In the genomic region with DNA sequence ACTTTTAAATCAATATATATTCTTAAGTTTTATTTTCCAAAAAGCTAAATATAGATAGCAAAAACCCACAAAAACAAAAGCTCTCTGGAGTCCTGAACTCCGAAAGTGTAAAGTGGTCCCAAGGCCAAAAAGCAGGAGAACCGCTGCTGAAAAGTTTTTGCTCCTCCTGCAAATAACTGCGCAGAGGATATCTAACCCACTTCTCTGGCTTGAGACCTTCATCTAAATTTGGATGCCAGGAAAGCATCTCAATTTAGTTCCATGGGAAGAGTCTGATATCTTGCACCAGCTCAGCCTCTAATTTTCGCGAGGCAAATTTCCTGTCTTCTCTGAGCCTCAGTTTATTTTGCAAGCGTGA, we compare ENCODE assay signal across 8 cellular contexts. TPM values are rescaled to one million over a fixed set of nuclear protein-coding genes. Genes with fewer than 3 reads are reported as not detected.
DNase-seq lines count a peak whose midpoint lies in the region; ATAC-seq, FAIRE-seq and TF ChIP-seq lines count a peak whose summit lies in the region.

No MANE protein-coding gene starts in this region.

- H3K27me3 ChIP-seq in mammary epithelial cell (ENCODE audit: insufficient read depth, low read length), result no peaks in the 10 kb centered on the region

- ATAC-seq in A549, result no peak
- ATAC-seq in GM19023 (IDR thresholded peaks at IDR 0.05; ENCODE audit: unreplicated experiment), result no peak
- ATAC-seq in GM18873 (IDR thresholded peaks at IDR 0.05; ENCODE audit: low FRiP score, unreplicated experiment), result no peak

- H2AFZ ChIP-seq in mammary epithelial cell (ENCODE audit: low read depth, low read length), result peak overlapping the region; percentile 84

- H3K27me3 Mint-ChIP-seq in IgD-negative memory B cell (no peaks in the 10 kb centered on the region), mesothelial cell of epicardium (ENCODE audit: low read depth) (no peaks in the 10 kb centered on the region)

- in situ Hi-C loops in mammary epithelial cell (cut with MboI; ENCODE audit: low sequenced_read_pairs in 2 of 2), result loop anchor here (5.0 to 25.0 kb wide), 3 partner anchors 140 to 670 kb away; partner anchors contain the start of genes FRS3 (in 1 of the 2), PRICKLE4 (in 1 of the 2), RPL7L1 (in 1 of the 2) and TOMM6 (in 1 of the 2)

- H3K9me3 ChIP-seq in A549 (no peaks in the 10 kb centered on the region), mammary epithelial cell (replicated peaks; ENCODE audit: insufficient read depth, low read length) (no peaks in the 10 kb centered on the region)

- no peak for TF ChIP-seq CTCF in A549 (IDR thresholded peaks at IDR 0.05)
- TF ChIP-seq CTCF in mammary epithelial cell (conservative IDR thresholded peaks at IDR 0.05 in 1 of 2, IDR thresholded peaks at IDR 0.05 in 1 of 2; ENCODE audit: extremely low read depth in 1 of 2, insufficient read depth in 1 of 2, low read depth in 1 of 2, low read length in 2 of 2), result no peak
- no peak for TF ChIP-seq CTCF in mesothelial cell of epicardium (IDR thresholded peaks at IDR 0.05; ENCODE audit: unreplicated experiment)

- H3K4me1 Mint-ChIP-seq in IgD-negative memory B cell, result peaks cover 11 to 21% (median 14%) of the 10 kb centered on the region in 3 donors
- peaks cover 15% of the 10 kb centered on the region for H3K4me1 Mint-ChIP-seq in mesothelial cell of epicardium

- peaks cover 32% of the 10 kb centered on the region; the same call in 2 of the 3 replicates for H3K4me1 ChIP-seq in A549
- H3K4me1 ChIP-seq in mammary epithelial cell (ENCODE audit: insufficient read depth, low read length), result peaks cover 23% of the 10 kb centered on the region

- BruUV-seq in mammary epithelial cell (replicated peaks; lab: Mats Ljungman, UMichigan), result TSS peak; percentile 76

- WGBS in A549 (ENCODE audit: missing lambda C conversion rate), result 6% methylated on average over 6 of the region's 6 CpGs
- 2% methylated on average over 6 of the region's 6 CpGs for WGBS in mammary epithelial cell (ENCODE audit: low coverage, missing lambda C conversion rate)

- H3K9ac ChIP-seq in mammary epithelial cell (ENCODE audit: insufficient read depth, low read length), result peak overlapping the region; percentile 93

- H3K4me3 ChIP-seq in A549 (peak overlapping the region; percentile 88), mammary epithelial cell (replicated peaks in 1 of 3; ENCODE audit: insufficient read depth in 1 of 3, low read depth in 2 of 3, low read length in 3 of 3) (peak overlapping the region; percentile 78 to 100 (median 80))

- H3K36me3 Mint-ChIP-seq in IgD-negative memory B cell (peaks cover 4% of the 10 kb centered on the region), mesothelial cell of epicardium (peaks cover 3% of the 10 kb centered on the region)

- CTCF ChIA-PET in A549 (lab: Yijun Ruan, JAX) (interaction anchor here (1.2 to 5.8 kb wide), 4 partner anchors 13 to 331 kb away, joined by 5 to 62 read pairs (median 6); no protein-coding TSS in a partner anchor), mammary epithelial cell (lab: Charles Lee; ENCODE audit: low non-redundant PET) (interaction anchor here (0.7 kb wide), 1 partner anchor 330 kb away, joined by 5 read pairs; no protein-coding TSS in a partner anchor)

- H3K79me2 ChIP-seq in mammary epithelial cell (ENCODE audit: insufficient read depth, low read length), result peaks cover 40% of the 10 kb centered on the region

- H3K4me3 Mint-ChIP-seq in IgD-negative memory B cell (peak overlapping the region; percentile 96 to 100 (median 98)), mesothelial cell of epicardium (peak overlapping the region; percentile 99)

- H3K36me3 ChIP-seq in mammary epithelial cell (ENCODE audit: insufficient read depth, low read length), result peaks cover 11% of the 10 kb centered on the region

- H3K27ac Mint-ChIP-seq in IgD-negative memory B cell, result peak overlapping the region; percentile 95 to 96 (median 96)
- H3K27ac Mint-ChIP-seq in mesothelial cell of epicardium, result peak overlapping the region; percentile 99

- DNase-seq in A549 (ENCODE audit: low read depth in 1 of 2, low spot score in 1 of 2) (no peak), mammary epithelial cell (no peak), mesothelial cell of epicardium (ENCODE audit: low spot score in 2 of 2, unreplicated experiment in 2 of 2) (no peak), middle frontal gyrus (ENCODE audit: extremely low spot score, low spot score) (no peak)
- no peak for DNase-seq in stimulated activated CD4-positive, alpha-beta T cell treated with anti-CD3 and anti-CD28 coated beads, Interleukin-1b, Interleukin-23, amount 100 ng/mL, for 48 hours

- dilution Hi-C loops in mammary epithelial cell (cut with HindIII; ENCODE audit: low sequenced_read_pairs), result no loop called here

- no peak for TF ChIP-seq POLR2A in A549 (IDR thresholded peaks at IDR 0.05; ENCODE audit: low read length)

- H3K4me2 ChIP-seq in A549, result peak overlapping the region; percentile 97
- peak overlapping the region; percentile 86 for H3K4me2 ChIP-seq in mammary epithelial cell (ENCODE audit: insufficient read depth, low read depth, low read length)

- no peak for TF ChIP-seq RAD21 in A549 (conservative IDR thresholded peaks at IDR 0.05 in 1 of 2, IDR thresholded peaks at IDR 0.05 in 1 of 2)

- H3K9me3 Mint-ChIP-seq in IgD-negative memory B cell (no peaks in the 10 kb centered on the region), mesothelial cell of epicardium (no peaks in the 10 kb centered on the region)

- no peaks in the 10 kb centered on the region for H4K20me1 ChIP-seq in mammary epithelial cell (ENCODE audit: insufficient read depth, low read length)

- POLR2A ChIA-PET in A549 (lab: Yijun Ruan, JAX), result interaction anchor here (0.6 to 2.1 kb wide), 5 partner anchors 13 to 568 kb away, joined by 3 to 7 read pairs (median 3); no protein-coding TSS in a partner anchor

- intact Hi-C loops in mammary epithelial cell (cut with micrococcal nuclease), result loop anchor here (1.0 to 2.0 kb wide), 3 partner anchors 10 to 431 kb away; no protein-coding TSS in a partner anchor

- H3K27ac ChIP-seq in A549, result peak overlapping the region; percentile 92 to 97
- H3K27ac ChIP-seq in mammary epithelial cell (ENCODE audit: insufficient read depth, low read depth, low read length), result peak overlapping the region; percentile 83

- no peak for TF ChIP-seq EP300 in A549 (IDR thresholded peaks at IDR 0.05)

- FAIRE-seq in A549 (lab: Jason Lieb, UNC), result no peak

TF ChIP-seq in A549, 52 proteins besides CTCF, POLR2A, EP300 and RAD21 (continues in another document):
- TF ChIP-seq HOXA7 (CRISPR knock-in tag; IDR thresholded peaks at IDR 0.05) (no peak), POLR2AphosphoS2 (conservative IDR thresholded peaks at IDR 0.05; ENCODE audit: low read length) (no peak), CBX8 (IDR thresholded peaks at IDR 0.05) (no peak), JUN (IDR thresholded peaks at IDR 0.05) (no peak), HEYL (CRISPR knock-in tag; IDR thresholded peaks at IDR 0.05) (no peak), MAZ (IDR thresholded peaks at IDR 0.05; ENCODE audit: borderline replicate concordance, low read depth, low read length) (no peak), ELK1 (IDR thresholded peaks at IDR 0.05; ENCODE audit: low read depth, low read length) (no peak), CHD4 (IDR thresholded peaks at IDR 0.05; ENCODE audit: borderline replicate concordance) (no peak), BHLHE40 (IDR thresholded peaks at IDR 0.05; ENCODE audit: low read depth, low read length) (no peak), KDM5A (IDR thresholded peaks at IDR 0.05) (no peak)

RNA-seq across cellular contexts. Expression of gene MRPS10, which starts 0.5 kb away (rescaled TPM):
- polyA plus RNA-seq in A549 (2011; rRNA removed), result 41.7 and 60.7 TPM in 2 replicates
- polyA plus RNA-seq in A549 (2012; cell fraction: cytosol; rRNA removed), result 17.3 and 18.9 TPM in 2 replicates
- polyA plus RNA-seq in A549 (2012; cell fraction: nucleus; rRNA removed), result 3.7 and 5.0 TPM in 2 replicates
- 31.4 to 33.9 TPM (median 31.5 TPM) in 3 replicates for polyA plus RNA-seq in A549 (2017; fragmentation: RNase III; extraction: RNeasy Plus Mini Kit Qiagen cat#74134 plus additional on column Dnase treatment)
- 8.0 and 8.4 TPM in 2 replicates for polyA minus RNA-seq in A549 (2011; rRNA and poly(A)+ RNA removed)
- polyA plus RNA-seq in IgD-negative memory B cell, result 44.8 TPM
- total RNA-seq in mammary epithelial cell, result 10 to 100 TPM; 41.2 to 50.9 TPM
- polyA plus RNA-seq in mammary epithelial cell, result 51.2 TPM
- polyA minus RNA-seq in mammary epithelial cell, result 13.8 TPM
- 23.2 to 24.4 TPM (median 23.9 TPM) in 3 replicates for total RNA-seq in mesothelial cell of epicardium

RNA-seq across cellular contexts. Expression of gene GUCA1B, which starts 22.4 kb away (rescaled TPM):
- polyA plus RNA-seq in A549 (2011; rRNA removed), result 0.62 and 0.82 TPM in 2 replicates
- polyA plus RNA-seq in A549 (2012; cell fraction: cytosol; rRNA removed), result 0.41 and 0.45 TPM in 2 replicates
- polyA plus RNA-seq in A549 (2012; cell fraction: nucleus; rRNA removed), result 1.1 and 2.3 TPM in 2 replicates
- 0.90 to 1.0 TPM (median 0.98 TPM) in 3 replicates for polyA plus RNA-seq in A549 (2017; fragmentation: RNase III; extraction: RNeasy Plus Mini Kit Qiagen cat#74134 plus additional on column Dnase treatment)
- polyA minus RNA-seq in A549 (2011; rRNA and poly(A)+ RNA removed), result 0.54 and 0.74 TPM in 2 replicates
- 0.54 TPM for polyA plus RNA-seq in IgD-negative memory B cell
- total RNA-seq in mammary epithelial cell, result under 1 TPM in 1 of 2 donors, not detected in 1; 0.17 TPM
- 0.39 TPM for polyA plus RNA-seq in mammary epithelial cell
- not detected for polyA minus RNA-seq in mammary epithelial cell
- total RNA-seq in mesothelial cell of epicardium, result 2.2 to 2.7 TPM (median 2.6 TPM) in 3 replicates

RNA-seq across cellular contexts. Expression of gene GUCA1A, which starts 44.0 kb away (rescaled TPM):
- polyA plus RNA-seq in A549 (2011; rRNA removed) (not detected in 2 replicates), A549 (2017; fragmentation: RNase III; extraction: RNeasy Plus Mini Kit Qiagen cat#74134 plus additional on column Dnase treatment) (not detected in 3 replicates), IgD-negative memory B cell (not detected), mammary epithelial cell (not detected)
- not detected in 2 replicates for polyA plus RNA-seq in A549 (2012; cell fraction: cytosol; rRNA removed)
- not detected in 2 replicates for polyA plus RNA-seq in A549 (2012; cell fraction: nucleus; rRNA removed)
- polyA minus RNA-seq in A549 (2011; rRNA and poly(A)+ RNA removed), result not detected in 2 replicates
- total RNA-seq in mammary epithelial cell (not detected), mesothelial cell of epicardium (0.91 to 1.3 TPM (median 0.92 TPM) in 3 replicates)
- polyA minus RNA-seq in mammary epithelial cell, result not detected
